ENCODE assay signal across 1 cellular context in the genomic region with DNA sequence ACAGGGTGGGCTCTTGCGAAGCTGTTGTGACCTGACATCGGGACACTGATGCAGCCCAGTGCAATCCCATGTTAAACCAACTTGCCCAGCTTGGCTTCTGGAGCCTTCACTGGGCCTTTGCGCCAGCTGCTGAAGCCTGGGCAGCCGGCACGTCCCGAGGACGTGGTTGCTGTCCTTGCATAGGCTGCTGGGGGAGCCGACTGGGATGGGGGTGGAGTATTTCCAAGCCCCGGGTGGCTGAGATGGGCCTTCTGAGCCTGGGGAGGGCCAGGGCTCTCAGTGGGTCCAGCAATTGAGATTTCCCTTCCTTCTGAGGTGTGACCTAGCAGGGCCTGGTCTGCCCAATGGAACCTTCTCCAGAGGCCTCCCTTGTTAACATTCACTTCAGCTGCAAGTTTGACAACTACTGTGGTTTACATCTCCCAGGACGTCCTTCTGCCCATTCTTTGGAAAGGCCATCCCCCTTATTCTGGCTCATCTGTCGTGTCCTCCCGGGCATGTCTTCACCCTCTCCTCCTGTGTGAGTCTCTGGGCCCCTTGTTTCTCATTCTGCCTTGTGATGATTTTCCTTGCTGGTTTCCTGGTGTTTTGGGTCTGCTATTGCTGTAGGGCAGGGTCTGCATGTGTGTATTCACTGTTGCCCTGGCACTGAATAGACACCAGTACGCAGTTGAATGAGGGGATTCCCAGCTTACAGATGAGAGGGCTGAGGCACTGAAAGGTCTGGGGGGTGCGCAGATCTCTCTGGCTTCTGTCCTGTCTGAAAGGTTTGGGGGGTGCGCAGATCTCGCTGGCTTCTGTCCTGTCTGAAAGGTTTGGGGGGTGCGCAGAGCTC.
TF ChIP-seq lines count a peak whose summit lies in the region.

No MANE protein-coding gene starts in this region.

TF ChIP-seq in GM23338, 12 proteins besides CTCF, POLR2A, EP300 and RAD21:
- TF ChIP-seq, protein P1, sequence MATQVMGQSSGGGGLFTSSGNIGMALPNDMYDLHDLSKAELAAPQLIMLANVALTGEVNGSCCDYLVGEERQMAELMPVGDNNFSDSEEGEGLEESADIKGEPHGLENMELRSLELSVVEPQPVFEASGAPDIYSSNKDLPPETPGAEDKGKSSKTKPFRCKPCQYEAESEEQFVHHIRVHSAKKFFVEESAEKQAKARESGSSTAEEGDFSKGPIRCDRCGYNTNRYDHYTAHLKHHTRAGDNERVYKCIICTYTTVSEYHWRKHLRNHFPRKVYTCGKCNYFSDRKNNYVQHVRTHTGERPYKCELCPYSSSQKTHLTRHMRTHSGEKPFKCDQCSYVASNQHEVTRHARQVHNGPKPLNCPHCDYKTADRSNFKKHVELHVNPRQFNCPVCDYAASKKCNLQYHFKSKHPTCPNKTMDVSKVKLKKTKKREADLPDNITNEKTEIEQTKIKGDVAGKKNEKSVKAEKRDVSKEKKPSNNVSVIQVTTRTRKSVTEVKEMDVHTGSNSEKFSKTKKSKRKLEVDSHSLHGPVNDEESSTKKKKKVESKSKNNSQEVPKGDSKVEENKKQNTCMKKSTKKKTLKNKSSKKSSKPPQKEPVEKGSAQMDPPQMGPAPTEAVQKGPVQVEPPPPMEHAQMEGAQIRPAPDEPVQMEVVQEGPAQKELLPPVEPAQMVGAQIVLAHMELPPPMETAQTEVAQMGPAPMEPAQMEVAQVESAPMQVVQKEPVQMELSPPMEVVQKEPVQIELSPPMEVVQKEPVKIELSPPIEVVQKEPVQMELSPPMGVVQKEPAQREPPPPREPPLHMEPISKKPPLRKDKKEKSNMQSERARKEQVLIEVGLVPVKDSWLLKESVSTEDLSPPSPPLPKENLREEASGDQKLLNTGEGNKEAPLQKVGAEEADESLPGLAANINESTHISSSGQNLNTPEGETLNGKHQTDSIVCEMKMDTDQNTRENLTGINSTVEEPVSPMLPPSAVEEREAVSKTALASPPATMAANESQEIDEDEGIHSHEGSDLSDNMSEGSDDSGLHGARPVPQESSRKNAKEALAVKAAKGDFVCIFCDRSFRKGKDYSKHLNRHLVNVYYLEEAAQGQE (IDR thresholded peaks at IDR 0.05; ENCODE audit: unreplicated experiment), result no peak
- TF ChIP-seq NANOG (IDR thresholded peaks at IDR 0.05; ENCODE audit: borderline replicate concordance), result no peak
- TF ChIP-seq EZH2 (IDR thresholded peaks at IDR 0.05; ENCODE audit: low read depth, unreplicated experiment), result no peak
